ENCODE assay signal across 20 cellular contexts in genomic region chr15:49082960-49083359, GRCh38. TPM values are rescaled to one million over a fixed set of nuclear protein-coding genes. Genes with fewer than 3 reads are reported as not detected.
DNase-seq lines count a peak whose midpoint lies in the region; ATAC-seq and TF ChIP-seq lines count a peak whose summit lies in the region.
"Had no signal": no experiment of that assay in that cellular context is flagged by ENCODE, and none has a peak within 500 bp of the region (broad histone marks: within the 10 kb centered on the region; RNA-seq: fewer than 3 reads in every experiment).

No MANE protein-coding gene starts in this region.

- ATAC-seq in GM18502 (IDR thresholded peaks at IDR 0.05; ENCODE audit: poor library complexity, unreplicated experiment) (no peak), HG03159 (IDR thresholded peaks at IDR 0.05; ENCODE audit: unreplicated experiment) (no peak), left lobe of liver (no peak)
- ATAC-seq: esophagus mucosa; right lobe of liver; stimulated activated naive B cell treated with anti-CD40 and anti-IgM and Interleukin-4, amounts not matched to agents 10 μg/mL and 1 μg/mL and 100 μg/mL, for 72 hours had no signal

- peak overlapping the region; percentile 58 for H3K27ac Mint-ChIP-seq in chondrocyte (ENCODE audit: unreplicated experiment)
- H3K27ac Mint-ChIP-seq: activated naive CD8-positive, alpha-beta T cell treated with anti-CD3 and anti-CD28 coated beads for 36 hours; activated T-helper 1 cell treated with anti-CD3 and anti-CD28 coated beads, Interleukin-12 subunit alpha, Interleukin-12 subunit beta, Interleukin-2, Interleukin-4 antibody, amounts not matched to agents 30 ng/mL and 10 ng/mL and 1 ng/mL, durations not matched to agents 14 hours and 24 hours and 36 hours; CD4-positive, CD25-positive, alpha-beta regulatory T cell; stimulated activated naive B cell treated with anti-CD40 and anti-IgM and Interleukin-4, amounts not matched to agents 10 μg/mL and 1 μg/mL and 100 μg/mL, for 72 hours had no signal

- H3K4me1 Mint-ChIP-seq in chondrocyte (ENCODE audit: low read depth): peaks cover 22% of the 10 kb centered on the region
- H3K4me1 Mint-ChIP-seq: activated naive CD8-positive, alpha-beta T cell treated with anti-CD3 and anti-CD28 coated beads for 36 hours; CD4-positive, CD25-positive, alpha-beta regulatory T cell; stimulated activated naive B cell treated with anti-CD40 and anti-IgM and Interleukin-4, amounts not matched to agents 10 μg/mL and 1 μg/mL and 100 μg/mL, for 72 hours had no signal

- H3K4me3 ChIP-seq in AG04449 (ENCODE audit: low read depth, low read length): no peak overlapping the region
- H3K4me3 ChIP-seq in HFF-Myc (replicated peaks; ENCODE audit: low read depth, low read length): no peak overlapping the region
- H3K4me3 ChIP-seq: hepatocyte, right lobe of liver, tibial artery had no signal

- H3K4me3 Mint-ChIP-seq in chondrocyte (ENCODE audit: unreplicated experiment): no peak overlapping the region
- H3K4me3 Mint-ChIP-seq: activated naive CD8-positive, alpha-beta T cell treated with anti-CD3 and anti-CD28 coated beads for 36 hours; activated T-helper 1 cell treated with anti-CD3 and anti-CD28 coated beads, Interleukin-12 subunit alpha, Interleukin-12 subunit beta, Interleukin-2, Interleukin-4 antibody, amounts not matched to agents 30 ng/mL and 10 ng/mL and 1 ng/mL, durations not matched to agents 14 hours and 24 hours and 36 hours; CD4-positive, CD25-positive, alpha-beta regulatory T cell; stimulated activated naive B cell treated with anti-CD40 and anti-IgM and Interleukin-4, amounts not matched to agents 10 μg/mL and 1 μg/mL and 100 μg/mL, for 72 hours had no signal

- CTCF ChIA-PET in AG04449 (lab: Yijun Ruan, JAX): interaction anchor here (1.0 to 2.0 kb wide), 5 partner anchors 9 to 338 kb away, joined by 3 to 12 read pairs (median 6); no protein-coding TSS in a partner anchor

- DNase-seq in AG04449 (ENCODE audit: low read depth, low spot score) (peak; percentile 79), HFF-Myc (ENCODE audit: extremely low read depth, low read depth) (peak; percentile 57), chondrocyte (ENCODE audit: low spot score) (no peak), left kidney (ENCODE audit: low read depth, low spot score) (peak; percentile 25), left lobe of liver (ENCODE audit: low spot score) (no peak)
- no peak for DNase-seq in stimulated activated naive CD4-positive, alpha-beta T cell (lab: John Stamatoyannopoulos, UW)
- DNase-seq: activated naive CD8-positive, alpha-beta T cell treated with anti-CD3 and anti-CD28 coated beads for 36 hours; CD4-positive, CD25-positive, alpha-beta regulatory T cell; effector CD4-positive, alpha-beta T cell; mammary epithelial cell; NCI-H2081; NCI-H510A treated with DMSO at 0.1 percent for 48 hours; right lobe of liver; stimulated activated naive B cell treated with anti-CD40 and anti-IgM and Interleukin-4, amounts not matched to agents 10 μg/mL and 1 μg/mL and 100 μg/mL, for 72 hours; tibial artery had no signal

- H3K36me3 Mint-ChIP-seq in chondrocyte (ENCODE audit: low read depth): no peaks in the 10 kb centered on the region
- H3K36me3 Mint-ChIP-seq: CD4-positive, CD25-positive, alpha-beta regulatory T cell; stimulated activated naive B cell treated with anti-CD40 and anti-IgM and Interleukin-4, amounts not matched to agents 10 μg/mL and 1 μg/mL and 100 μg/mL, for 72 hours had no signal

- TF ChIP-seq CTCF in AG04449 (IDR thresholded peaks at IDR 0.05; ENCODE audit: insufficient read depth, low read length, missing control alignments) (no peak), HFF-Myc (IDR thresholded peaks at IDR 0.05; ENCODE audit: low read depth, low read length, missing control alignments) (no peak), chondrocyte (IDR thresholded peaks at IDR 0.05) (no peak)

- POLR2A ChIA-PET in AG04449 (lab: Yijun Ruan, JAX): interaction anchor here (0.7 to 1.6 kb wide), 6 partner anchors 20 to 438 kb away, joined by 3 to 5 read pairs (median 3); partner anchors contain the start of gene FBN1

- no peaks in the 10 kb centered on the region for H3K9me3 Mint-ChIP-seq in chondrocyte (ENCODE audit: low read depth)
- H3K9me3 Mint-ChIP-seq: activated naive CD8-positive, alpha-beta T cell treated with anti-CD3 and anti-CD28 coated beads for 36 hours; activated T-helper 1 cell treated with anti-CD3 and anti-CD28 coated beads, Interleukin-12 subunit alpha, Interleukin-12 subunit beta, Interleukin-2, Interleukin-4 antibody, amounts not matched to agents 30 ng/mL and 10 ng/mL and 1 ng/mL, durations not matched to agents 14 hours and 24 hours and 36 hours; stimulated activated naive B cell treated with anti-CD40 and anti-IgM and Interleukin-4, amounts not matched to agents 10 μg/mL and 1 μg/mL and 100 μg/mL, for 72 hours had no signal

- no peaks in the 10 kb centered on the region for H3K27me3 Mint-ChIP-seq in chondrocyte (ENCODE audit: low read depth)
- H3K27me3 Mint-ChIP-seq: stimulated activated naive B cell treated with anti-CD40 and anti-IgM and Interleukin-4, amounts not matched to agents 10 μg/mL and 1 μg/mL and 100 μg/mL, for 72 hours had no signal

RNA-seq across cellular contexts. Expression of gene SECISBP2L, which starts 36.7 kb away (rescaled TPM):
- 54.3 to 78.5 TPM (median 55.3 TPM) in 3 replicates for total RNA-seq in chondrocyte
- 21.0 TPM for total RNA-seq in left lobe of liver

Comparison
In these comparisons a context has a peak if more than half of its experiments do, and no peak if none do; other contexts are left out.
1. DNase-seq: peak in AG04449 (single experiment), HFF-Myc (single experiment) and left kidney (single experiment); none in chondrocyte (single experiment), stimulated activated naive CD4-positive, alpha-beta T cell (0 of 6) and left lobe of liver (single experiment).